ENCODE assay signal across 13 cellular contexts in genomic region chr14:63777024-63777423, GRCh38. TPM values are rescaled to one million over a fixed set of nuclear protein-coding genes. Genes with fewer than 3 reads are reported as not detected.
DNase-seq lines count a peak whose midpoint lies in the region; ATAC-seq and TF ChIP-seq lines count a peak whose summit lies in the region.
"Had no signal": no experiment of that assay in that cellular context is flagged by ENCODE, and none has a peak within 500 bp of the region (broad histone marks: within the 10 kb centered on the region; RNA-seq: fewer than 3 reads in every experiment).

No MANE protein-coding gene starts in this region.

- no TSS peak for BruUV-seq in HCT116 (replicated peaks; lab: Mats Ljungman, UMichigan)

- no peaks in the 10 kb centered on the region for H4K20me1 ChIP-seq in HCT116 (ENCODE audit: insufficient read depth)

- H3K27me3 ChIP-seq in HCT116 (ENCODE audit: insufficient read depth, low read length) = no peaks in the 10 kb centered on the region
- H3K27me3 ChIP-seq in adrenal gland = no peaks in the 10 kb centered on the region

- H3K36me3 ChIP-seq in HCT116 (ENCODE audit: control insufficient read depth in 1 of 2, insufficient read depth in 2 of 2, low read length in 2 of 2) = no peaks in the 10 kb centered on the region
- H3K36me3 ChIP-seq in adrenal gland (replicated peaks in 1 of 2) = no peaks in the 10 kb centered on the region

- H3K4me3 ChIP-seq in HCT116 (replicated peaks in 1 of 2; ENCODE audit: low read depth in 1 of 2, low read length in 2 of 2) (no peak overlapping the region), adrenal gland (no peak overlapping the region), foreskin fibroblast (ENCODE audit: low read depth in 1 of 2, low read length in 2 of 2) (no peak overlapping the region)
- H3K4me3 ChIP-seq: coronary artery had no signal

- POLR2A ChIA-PET in HCT116 (lab: Charles Lee) = interaction anchor here (1.1 kb wide), 1 partner anchor 135 kb away, joined by 4 read pairs; the partner anchor contains the start of gene WDR89

- TF ChIP-seq CTCF in HCT116 (IDR thresholded peaks at IDR 0.05 in 2 of 3, conservative IDR thresholded peaks at IDR 0.05 in 1 of 3; ENCODE audit: borderline replicate concordance in 1 of 3, insufficient read depth in 1 of 3, low read depth in 2 of 3, low read length in 2 of 3) (no peak), adrenal gland (IDR thresholded peaks at IDR 0.05) (no peak), foreskin fibroblast (IDR thresholded peaks at IDR 0.05; ENCODE audit: low read depth, low read length) (no peak)

- H3K4me1 ChIP-seq in HCT116 (ENCODE audit: control insufficient read depth in 1 of 2, insufficient read depth in 2 of 2, low read length in 2 of 2) (peaks cover 11 to 19% of the 10 kb centered on the region in 2 experiments), adrenal gland (replicated peaks in 1 of 2) (peaks cover 5 to 6% of the 10 kb centered on the region in 2 donors)

- H2AFZ ChIP-seq in HCT116 (ENCODE audit: low read depth, low read length, poor library complexity, severe bottlenecking) = no peak overlapping the region

- H3K9me2 ChIP-seq in HCT116 (ENCODE audit: insufficient read depth) = no peaks in the 10 kb centered on the region

- no peak overlapping the region for H3K27ac ChIP-seq in HCT116 (ENCODE audit: low read depth, low read length)
- H3K27ac ChIP-seq in adrenal gland = peak overlapping the region in 4 of 5 donors; percentile 21 to 75 (median 40)
- H3K27ac ChIP-seq: coronary artery had no signal

- DNase-seq in HCT116 (ENCODE audit: low read depth, low spot score) (peak; percentile 13), adrenal gland (peak in 1 of 7 donors; percentile 2), foreskin fibroblast (peak; percentile 39 to 72), stromal cell of bone marrow (ENCODE audit: low read depth) (peak; percentile 29), NCI-H748 (lab: John Stamatoyannopoulos, UW; ENCODE audit: unreplicated experiment) (no peak), iPS-NIHi7 (ENCODE audit: extremely low spot score) (no peak)
- DNase-seq: activated CD4-positive, alpha-beta T cell treated with anti-CD3 and anti-CD28 coated beads for 48 hours; DMS53; NCI-H1048; NCI-H82; nephron progenitor cell had no signal

- H3K9ac ChIP-seq in HCT116 (ENCODE audit: low read length) = no peak overlapping the region

- TF ChIP-seq POLR2A in HCT116 (IDR thresholded peaks at IDR 0.05; ENCODE audit: borderline replicate concordance, extremely low read depth, insufficient read depth, insufficient read length) (no peak), adrenal gland (IDR thresholded peaks at IDR 0.05) (no peak)

- CTCF ChIA-PET in HCT116 (lab: Charles Lee) = interaction anchor here (1.0 kb wide), 1 partner anchor 388 kb away, joined by 3 read pairs; no protein-coding TSS in a partner anchor

- TF ChIP-seq RAD21 in HCT116 (IDR thresholded peaks at IDR 0.05; ENCODE audit: low read depth) = no peak

- no peaks in the 10 kb centered on the region for H3K79me2 ChIP-seq in HCT116 (ENCODE audit: insufficient read depth, low read length)

- intact Hi-C loops in HCT116 (cut with micrococcal nuclease) (loop anchor here (10.0 kb wide), 1 partner anchor 232 kb away; the partner anchor contains the start of gene PPP2R5E), adrenal gland (cut with DNase I) (no loop called here)

- ATAC-seq in HCT116 (peak; percentile 67), GM18519 (IDR thresholded peaks at IDR 0.05; ENCODE audit: low FRiP score, unreplicated experiment) (no peak)

- H3K4me2 ChIP-seq in HCT116 (ENCODE audit: low read length) = peak overlapping the region; percentile 38

- H3K9me3 ChIP-seq in HCT116 (ENCODE audit: control insufficient read depth in 1 of 2, insufficient read depth in 1 of 2, low read depth in 1 of 2, low read length in 2 of 2) (no peaks in the 10 kb centered on the region), adrenal gland (replicated peaks in 1 of 3) (no peaks in the 10 kb centered on the region)

- RAD21 ChIA-PET in HCT116 (lab: Charles Lee; ENCODE audit: low non-redundant PET in 1 of 2, low total read pairs in 2 of 2, uncharacterized antibody in 2 of 2, unreplicated experiment in 2 of 2) = no interaction called here

TF ChIP-seq in HCT116, 20 proteins besides CTCF, POLR2A, EP300 and RAD21:
- TF ChIP-seq JUND (IDR thresholded peaks at IDR 0.05) = peak; percentile 38; the same call in 1 of the 2 replicates
- TF ChIP-seq CEBPB (IDR thresholded peaks at IDR 0.05; ENCODE audit: low read depth) = 0 out of 2 replicates have a peak, but pooled peaks have one; percentile 28
- TF ChIP-seq FOSL1 (IDR thresholded peaks at IDR 0.05; ENCODE audit: low read depth) = peak; percentile 52
- TF ChIP-seq SIN3A (IDR thresholded peaks at IDR 0.05; ENCODE audit: low read depth) = no peak
- no peak for TF ChIP-seq EZH2phosphoT487 (IDR thresholded peaks at IDR 0.05; ENCODE audit: borderline replicate concordance)
- no peak for TF ChIP-seq SRF (IDR thresholded peaks at IDR 0.05; ENCODE audit: low read depth)
- TF ChIP-seq SP1 (IDR thresholded peaks at IDR 0.05; ENCODE audit: low read depth) = 0 out of 2 replicates have a peak, but pooled peaks have one; percentile 16
TF ChIP-seq in HCT116: peak in this region for 4.

RNA-seq across cellular contexts. Expression of gene SGPP1, which starts 49.2 kb away (rescaled TPM):
- total RNA-seq in HCT116 (2021; ENCODE audit: unreplicated experiment) (17.7 TPM), adrenal gland (10 to 100 TPM; 21.5 to 54.3 (median 26.7) TPM)
- 4.5 and 5.9 TPM in 2 replicates for polyA plus RNA-seq in HCT116 (2012)
- polyA plus RNA-seq in adrenal gland = 10 to 100 TPM in 1 of 3 donors, 1 to 10 TPM in 2; 6.3 to 27.8 (median 9.3) TPM

Comparison
In these comparisons a context has a peak if more than half of its experiments do, and no peak if none do; other contexts are left out.
1. DNase-seq: peak in HCT116 (single experiment), foreskin fibroblast (2 of 2) and stromal cell of bone marrow (single experiment); none in NCI-H748 (single experiment) and iPS-NIHi7 (single experiment).